ENCODE assay signal across 18 cellular contexts in the genomic region with DNA sequence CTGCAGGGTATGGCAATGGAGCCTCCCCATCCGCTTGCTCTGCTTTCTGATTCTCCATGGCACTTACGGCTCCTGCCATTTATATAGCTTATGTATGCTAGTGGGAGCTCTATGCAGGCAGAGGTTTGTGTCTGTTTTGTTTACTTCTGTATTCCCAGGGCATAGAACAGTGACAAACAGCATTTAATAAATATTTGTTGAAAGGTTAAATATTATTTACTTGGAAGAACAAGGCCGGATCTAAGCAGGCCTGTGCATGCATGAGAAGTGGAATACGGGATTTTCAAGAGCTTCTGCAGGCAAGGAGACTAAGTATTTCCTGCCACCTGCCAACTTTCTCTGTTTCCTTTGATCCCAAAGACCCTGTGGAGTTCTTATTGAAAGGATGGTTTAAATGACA.
DNase-seq lines count a peak whose midpoint lies in the region; ATAC-seq and FAIRE-seq lines count a peak whose summit lies in the region.
"Had no signal": no experiment of that assay in that cellular context is flagged by ENCODE, and none has a peak within 500 bp of the region (broad histone marks: within the 10 kb centered on the region; RNA-seq: fewer than 3 reads in every experiment).

No MANE protein-coding gene starts in this region.

- peak overlapping the region; percentile 55 for H3K27ac Mint-ChIP-seq in activated naive CD8-positive, alpha-beta T cell treated with anti-CD3 and anti-CD28 coated beads, Interleukin-2, amount 10 ng/mL, durations not matched to agents 7 days and 5 days
- no peak overlapping the region for H3K27ac Mint-ChIP-seq in activated naive CD8-positive, alpha-beta T cell treated with anti-CD3 and anti-CD28 coated beads, Interleukin-2, amount 50 U/mL, for 24 hours
- H3K27ac Mint-ChIP-seq: CD14-positive monocyte; CD4-positive, alpha-beta memory T cell; H9 had no signal

- no peak overlapping the region for H3K27ac ChIP-seq in small intestine (ENCODE audit: low read depth in 1 of 2, low read length in 1 of 2)
- H3K27ac ChIP-seq: BLaER1 had no signal

- ATAC-seq in activated naive CD8-positive, alpha-beta T cell treated with anti-CD3 and anti-CD28 coated beads, Interleukin-2, amount 10 ng/mL, durations not matched to agents 7 days and 5 days (ENCODE audit: low read depth) = no peak
- ATAC-seq in activated naive CD8-positive, alpha-beta T cell treated with anti-CD3 and anti-CD28 coated beads, Interleukin-2, amount 50 U/mL, for 24 hours = no peak
- ATAC-seq in HG02884 (IDR thresholded peaks at IDR 0.05; ENCODE audit: unreplicated experiment) = no peak

- peaks cover 45% of the 10 kb centered on the region for H3K4me1 Mint-ChIP-seq in activated naive CD8-positive, alpha-beta T cell treated with anti-CD3 and anti-CD28 coated beads, Interleukin-2, amount 10 ng/mL, durations not matched to agents 7 days and 5 days
- peaks cover 41% of the 10 kb centered on the region for H3K4me1 Mint-ChIP-seq in activated naive CD8-positive, alpha-beta T cell treated with anti-CD3 and anti-CD28 coated beads, Interleukin-2, amount 50 U/mL, for 24 hours

- H3K36me3 ChIP-seq in small intestine (ENCODE audit: control insufficient read depth in 2 of 2, insufficient read depth in 2 of 2, low read length in 2 of 2) = no peaks in the 10 kb centered on the region
- H3K36me3 ChIP-seq: BLaER1 had no signal

- peaks cover 60% of the 10 kb centered on the region for H3K36me3 Mint-ChIP-seq in activated naive CD8-positive, alpha-beta T cell treated with anti-CD3 and anti-CD28 coated beads, Interleukin-2, amount 10 ng/mL, durations not matched to agents 7 days and 5 days
- H3K36me3 Mint-ChIP-seq in activated naive CD8-positive, alpha-beta T cell treated with anti-CD3 and anti-CD28 coated beads, Interleukin-2, amount 50 U/mL, for 24 hours (ENCODE audit: low read depth) = no peaks in the 10 kb centered on the region

- no peaks in the 10 kb centered on the region for H3K27me3 ChIP-seq in small intestine (ENCODE audit: control insufficient read depth in 2 of 2, insufficient read depth in 2 of 2, low read length in 2 of 2)
- H3K27me3 ChIP-seq: BLaER1 had no signal

- DNase-seq in NCI-H1417 (lab: John Stamatoyannopoulos, UW) = peak in 2 of 3 experiments; percentile 11 to 39
- no peak for DNase-seq in NCI-H1417 treated with DMSO at 0.1 percent for 48 hours (lab: John Stamatoyannopoulos, UW)
- DNase-seq in activated naive CD8-positive, alpha-beta T cell treated with anti-CD3 and anti-CD28 coated beads, Interleukin-2, amount 10 ng/mL, durations not matched to agents 7 days and 5 days = no peak
- DNase-seq in activated naive CD8-positive, alpha-beta T cell treated with anti-CD3 and anti-CD28 coated beads, Interleukin-2, amount 50 U/mL, for 24 hours = no peak
- DNase-seq in NCI-H1105 treated with DMSO at 0.1 percent for 48 hours (lab: John Stamatoyannopoulos, UW) = peak; percentile 70
- DNase-seq in NCI-H345 treated with DMSO at 0.1 percent for 48 hours (lab: John Stamatoyannopoulos, UW; ENCODE audit: unreplicated experiment) = peak; percentile 88
- no peak for DNase-seq in small intestine
- DNase-seq: 8988T; CD4-positive, alpha-beta memory T cell; DMS153; DND-41; EL; H9 had no signal

- POLR2A ChIA-PET in activated naive CD8-positive, alpha-beta T cell treated with anti-CD3 and anti-CD28 coated beads, Interleukin-2, amount 10 ng/mL, durations not matched to agents 7 days and 5 days (lab: Charles Lee) = interaction anchor here (1.6 kb wide), 1 partner anchor 9 kb away, joined by 3 read pairs; no protein-coding TSS in a partner anchor

- H3K9me3 ChIP-seq in small intestine (ENCODE audit: control insufficient read depth, low read depth) = no peaks in the 10 kb centered on the region

- H3K9me3 Mint-ChIP-seq in activated naive CD8-positive, alpha-beta T cell treated with anti-CD3 and anti-CD28 coated beads, Interleukin-2, amount 10 ng/mL, durations not matched to agents 7 days and 5 days = peaks cover 22% of the 10 kb centered on the region
- H3K9me3 Mint-ChIP-seq in activated naive CD8-positive, alpha-beta T cell treated with anti-CD3 and anti-CD28 coated beads, Interleukin-2, amount 50 U/mL, for 24 hours = peaks cover 7% of the 10 kb centered on the region

- no peaks in the 10 kb centered on the region for H3K27me3 Mint-ChIP-seq in activated naive CD8-positive, alpha-beta T cell treated with anti-CD3 and anti-CD28 coated beads, Interleukin-2, amount 10 ng/mL, durations not matched to agents 7 days and 5 days
- no peaks in the 10 kb centered on the region for H3K27me3 Mint-ChIP-seq in activated naive CD8-positive, alpha-beta T cell treated with anti-CD3 and anti-CD28 coated beads, Interleukin-2, amount 50 U/mL, for 24 hours
- H3K27me3 Mint-ChIP-seq: CD4-positive, alpha-beta memory T cell had no signal

- H3K4me1 ChIP-seq in small intestine (ENCODE audit: control insufficient read depth in 2 of 2, insufficient read depth in 1 of 2, low read depth in 1 of 2, low read length in 1 of 2) = no peaks in the 10 kb centered on the region
- H3K4me1 ChIP-seq: BLaER1 had no signal

- H3K4me3 Mint-ChIP-seq in activated naive CD8-positive, alpha-beta T cell treated with anti-CD3 and anti-CD28 coated beads, Interleukin-2, amount 10 ng/mL, durations not matched to agents 7 days and 5 days = no peak overlapping the region
- no peak overlapping the region for H3K4me3 Mint-ChIP-seq in activated naive CD8-positive, alpha-beta T cell treated with anti-CD3 and anti-CD28 coated beads, Interleukin-2, amount 50 U/mL, for 24 hours
- H3K4me3 Mint-ChIP-seq: CD14-positive monocyte; CD4-positive, alpha-beta memory T cell; H9 had no signal

- 87 to 95% (median 92%) methylated on average over 4 of the region's 4 CpGs for WGBS in small intestine, 3 donors

- FAIRE-seq in small intestine (lab: Jason Lieb, UNC) = no peak
- FAIRE-seq: GM12878, H1 had no signal

- no peak overlapping the region for H3K4me3 ChIP-seq in small intestine (ENCODE audit: low read depth in 1 of 2, low read length in 2 of 2)
- H3K4me3 ChIP-seq: BLaER1, GM12878 had no signal

Comparison
In these comparisons a context has a peak if more than half of its experiments do, and no peak if none do; other contexts are left out.
1. DNase-seq: peak in NCI-H1417 (2 of 3), NCI-H1105 treated with DMSO at 0.1 percent for 48 hours (single experiment) and NCI-H345 treated with DMSO at 0.1 percent for 48 hours (single experiment); none in NCI-H1417 treated with DMSO at 0.1 percent for 48 hours (single experiment), activated naive CD8-positive, alpha-beta T cell treated with anti-CD3 and anti-CD28 coated beads, Interleukin-2, amount 10 ng/mL, durations not matched to agents 7 days and 5 days (single experiment), activated naive CD8-positive, alpha-beta T cell treated with anti-CD3 and anti-CD28 coated beads, Interleukin-2, amount 50 U/mL, for 24 hours (single experiment) and small intestine (single experiment).